1 cellular context compared by ENCODE assay signal in genomic region chr16:30698139-30698815, GRCh38.
TF ChIP-seq lines count a peak whose summit lies in the region.

No MANE protein-coding gene starts in this region.

TF ChIP-seq in GM23338, 12 proteins besides CTCF, POLR2A, EP300 and RAD21:
- TF ChIP-seq POLR2AphosphoS5 (IDR thresholded peaks at IDR 0.05; ENCODE audit: low read depth) = peak; percentile 86
- TF ChIP-seq, protein P1, sequence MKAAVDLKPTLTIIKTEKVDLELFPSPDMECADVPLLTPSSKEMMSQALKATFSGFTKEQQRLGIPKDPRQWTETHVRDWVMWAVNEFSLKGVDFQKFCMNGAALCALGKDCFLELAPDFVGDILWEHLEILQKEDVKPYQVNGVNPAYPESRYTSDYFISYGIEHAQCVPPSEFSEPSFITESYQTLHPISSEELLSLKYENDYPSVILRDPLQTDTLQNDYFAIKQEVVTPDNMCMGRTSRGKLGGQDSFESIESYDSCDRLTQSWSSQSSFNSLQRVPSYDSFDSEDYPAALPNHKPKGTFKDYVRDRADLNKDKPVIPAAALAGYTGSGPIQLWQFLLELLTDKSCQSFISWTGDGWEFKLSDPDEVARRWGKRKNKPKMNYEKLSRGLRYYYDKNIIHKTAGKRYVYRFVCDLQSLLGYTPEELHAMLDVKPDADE (IDR thresholded peaks at IDR 0.05) = no peak; the same call in 1 of the 2 replicates
